15 cellular contexts compared by ENCODE assay signal in the genomic region with DNA sequence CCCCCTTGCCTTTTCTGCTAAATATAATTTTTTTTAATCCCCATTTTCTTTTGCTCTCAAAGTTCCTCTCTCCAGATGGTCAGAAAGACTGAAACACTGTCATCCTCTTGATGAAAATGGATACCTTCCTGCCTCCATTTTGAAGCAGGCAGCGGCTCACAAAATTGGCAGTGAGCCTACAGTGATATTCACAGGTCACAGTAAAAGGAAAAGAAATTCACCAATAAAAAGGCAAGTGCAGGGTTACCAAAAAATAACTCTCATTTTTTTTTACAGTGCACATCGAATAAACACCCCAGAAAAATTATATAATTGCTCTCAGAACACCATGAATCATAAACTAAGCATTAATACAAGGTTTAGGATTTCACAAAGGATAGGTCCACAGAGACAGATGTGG.
DNase-seq lines count a peak whose midpoint lies in the region; ATAC-seq, FAIRE-seq and TF ChIP-seq lines count a peak whose summit lies in the region.
"Had no signal": no experiment of that assay in that cellular context is flagged by ENCODE, and none has a peak within 500 bp of the region (broad histone marks: within the 10 kb centered on the region; RNA-seq: fewer than 3 reads in every experiment).

No MANE protein-coding gene starts in this region.

- no peak for DNase-seq in GM12892 (ENCODE audit: insufficient read length)
- peak; percentile 87 for DNase-seq in NCI-H1417 treated with DMSO at 0.1 percent for 48 hours (lab: John Stamatoyannopoulos, UW)
- DNase-seq in SJCRH30, result peak; percentile 62 to 77
- peak; percentile 41 for DNase-seq in left kidney (ENCODE audit: low read depth, low spot score)
- no peak for DNase-seq in SIG-M5 treated with dmso at 0.1 percent for 504 hours (lab: John Stamatoyannopoulos, UW; ENCODE audit: unreplicated experiment)
- no peak for DNase-seq in T1000 (lab: John Stamatoyannopoulos, UW)
- DNase-seq: activated CD8-positive, alpha-beta memory T cell treated with anti-CD3 and anti-CD28 coated beads for 24 hours; activated naive CD4-positive, alpha-beta T cell treated with anti-CD3 and anti-CD28 coated beads, Interleukin-2, amount 50 U/mL, for 16 hours; islet precursor cell; naive thymus-derived CD4-positive, alpha-beta T cell; T-helper 2 cell had no signal

- no peaks in the 10 kb centered on the region for H3K36me3 ChIP-seq in SJCRH30

- TF ChIP-seq POLR2A in GM12892 (IDR thresholded peaks at IDR 0.05; ENCODE audit: low read depth, low read length), result no peak

- no peaks in the 10 kb centered on the region for H3K27me3 ChIP-seq in SJCRH30
- H3K27me3 ChIP-seq: BLaER1 treated with 17β-estradiol and CSF1 and Interleukin-3, amounts not matched to agents 10 nM and 100 nM; suprapubic skin had no signal

- H3K27ac ChIP-seq in SJCRH30, result peak overlapping the region; percentile 86
- H3K27ac ChIP-seq: BLaER1 treated with 17β-estradiol and CSF1 and Interleukin-3, amounts not matched to agents 10 nM and 100 nM; suprapubic skin had no signal

- FAIRE-seq in GM12892 (lab: Jason Lieb, UNC), result peak; percentile 53

- peak overlapping the region; percentile 39 for H3K4me3 ChIP-seq in SJCRH30
- H3K4me3 ChIP-seq: BLaER1 treated with 17β-estradiol and CSF1 and Interleukin-3, amounts not matched to agents 10 nM and 100 nM; suprapubic skin had no signal

- ATAC-seq in GM18520 (IDR thresholded peaks at IDR 0.05; ENCODE audit: unreplicated experiment) (no peak), GM19035 (IDR thresholded peaks at IDR 0.05; ENCODE audit: unreplicated experiment) (no peak)
- ATAC-seq: naive thymus-derived CD4-positive, alpha-beta T cell had no signal

- H3K4me1 ChIP-seq in SJCRH30, result peaks cover 12% of the 10 kb centered on the region
- H3K4me1 ChIP-seq: suprapubic skin had no signal

- no peaks in the 10 kb centered on the region for H3K9me3 ChIP-seq in SJCRH30 (replicated peaks)
- H3K9me3 ChIP-seq: BLaER1 treated with 17β-estradiol and CSF1 and Interleukin-3, amounts not matched to agents 10 nM and 100 nM; suprapubic skin had no signal

Comparison
In these comparisons a context has a peak if more than half of its experiments do, and no peak if none do; other contexts are left out.
1. DNase-seq: peak in NCI-H1417 treated with DMSO at 0.1 percent for 48 hours (single experiment), SJCRH30 (2 of 2) and left kidney (single experiment); none in GM12892 (single experiment), SIG-M5 treated with dmso at 0.1 percent for 504 hours (single experiment) and T1000 (single experiment).